In the genomic region with DNA sequence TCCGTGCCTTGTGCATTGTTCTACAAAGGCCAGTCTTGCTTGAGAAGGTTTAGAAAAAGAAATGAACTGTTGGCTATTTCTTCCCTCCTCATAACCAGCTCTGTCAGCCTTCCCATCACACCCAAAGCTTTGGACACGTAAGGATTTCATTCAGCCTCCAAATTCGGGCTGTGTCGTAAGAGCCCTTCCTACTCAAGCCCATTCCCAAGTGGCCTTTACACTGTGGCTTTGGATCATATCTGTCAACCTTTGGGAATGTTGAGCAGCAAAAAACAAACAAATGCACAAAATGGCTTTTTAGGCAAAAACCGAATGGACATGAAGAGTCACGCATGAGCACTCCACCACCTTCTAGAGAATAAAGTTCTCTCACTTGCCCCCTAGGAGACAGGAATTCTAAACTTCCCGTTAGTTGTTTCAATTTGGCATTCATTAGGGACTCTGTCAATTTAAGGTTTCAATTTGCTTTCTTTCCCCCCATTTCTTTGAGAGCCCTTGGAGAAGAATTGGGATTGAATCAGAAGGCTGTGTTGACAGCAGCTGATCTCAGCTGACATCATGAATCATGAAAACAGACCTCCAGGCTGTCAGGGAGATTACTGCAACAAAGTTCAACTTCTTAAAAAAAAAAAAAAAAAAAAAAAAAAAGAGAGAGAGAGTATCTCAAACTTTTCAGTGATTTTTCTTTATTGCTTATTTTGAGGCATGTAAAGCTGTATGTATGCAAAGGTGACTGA, we compare ENCODE assay signal across 16 cellular contexts.
DNase-seq lines count a peak whose midpoint lies in the region; ATAC-seq, FAIRE-seq and TF ChIP-seq lines count a peak whose summit lies in the region.
"Had no signal": no experiment of that assay in that cellular context is flagged by ENCODE, and none has a peak within 500 bp of the region (broad histone marks: within the 10 kb centered on the region; RNA-seq: fewer than 3 reads in every experiment).

No MANE protein-coding gene starts in this region.

- H3K27me3 Mint-ChIP-seq in natural killer cell (ENCODE audit: low read depth in 2 of 2) = peaks cover 16 to 28% of the 10 kb centered on the region in 2 donors

- no peaks in the 10 kb centered on the region for H3K36me3 ChIP-seq in right atrium auricular region
- H3K36me3 ChIP-seq in aorta (ENCODE audit: control insufficient read depth in 1 of 2, insufficient read depth in 2 of 2, low read length in 1 of 2) = no peaks in the 10 kb centered on the region

- H3K4me3 ChIP-seq in right atrium auricular region (no peak overlapping the region), choroid plexus epithelial cell (ENCODE audit: low read depth, low read length) (no peak overlapping the region), aorta (ENCODE audit: low read length in 2 of 2) (no peak overlapping the region)

- no peak for FAIRE-seq in D721Med (lab: Jason Lieb, UNC)
- FAIRE-seq: A204.1 had no signal

- H3K27me3 ChIP-seq in right atrium auricular region = no peaks in the 10 kb centered on the region
- peaks cover 0 to 5% of the 10 kb centered on the region in 2 donors for H3K27me3 ChIP-seq in aorta (ENCODE audit: control insufficient read depth in 1 of 2, insufficient read depth in 2 of 2, low read length in 1 of 2)

- H3K27ac Mint-ChIP-seq in natural killer cell = no peak overlapping the region
- H3K27ac Mint-ChIP-seq: activated CD8-positive, alpha-beta memory T cell treated with anti-CD3 and anti-CD28 coated beads, Interleukin-2, amount 10 ng/mL, durations not matched to agents 7 days and 5 days; activated naive CD8-positive, alpha-beta T cell treated with anti-CD3 and anti-CD28 coated beads for 36 hours; dendritic cell treated with granulocyte-macrophage colony-stimulating factor and Interleukin-4, amounts not matched to agents 40 ng/mL and 50 ng/mL, for 4 days had no signal

- no peak overlapping the region for H3K4me3 Mint-ChIP-seq in natural killer cell
- H3K4me3 Mint-ChIP-seq: activated CD8-positive, alpha-beta memory T cell treated with anti-CD3 and anti-CD28 coated beads, Interleukin-2, amount 10 ng/mL, durations not matched to agents 7 days and 5 days; activated naive CD8-positive, alpha-beta T cell treated with anti-CD3 and anti-CD28 coated beads for 36 hours; dendritic cell treated with granulocyte-macrophage colony-stimulating factor and Interleukin-4, amounts not matched to agents 40 ng/mL and 50 ng/mL, for 4 days had no signal

- no peaks in the 10 kb centered on the region for H3K4me1 Mint-ChIP-seq in natural killer cell

- H3K9me3 ChIP-seq in right atrium auricular region = peaks cover 0 to 5% of the 10 kb centered on the region in 2 donors
- no peaks in the 10 kb centered on the region for H3K9me3 ChIP-seq in aorta (ENCODE audit: control insufficient read depth, low read length)

- WGBS in aorta, 2 donors = 22 to 40% methylated on average over 7 of the region's 7 CpGs

- no peak overlapping the region for H3K27ac ChIP-seq in right atrium auricular region
- no peak overlapping the region for H3K27ac ChIP-seq in aorta (ENCODE audit: low read depth in 1 of 2, low read length in 2 of 2)

- DNase-seq in Right ventricle myocardium inferior (ENCODE audit: missing footprints) (no peak), right atrium auricular region (ENCODE audit: low spot score) (no peak), choroid plexus epithelial cell (ENCODE audit: low read depth) (peak; percentile 60), iris pigment epithelial cell (ENCODE audit: low read depth) (peak; percentile 67), aorta (no peak), D721Med (ENCODE audit: insufficient read length, low spot score) (no peak), natural killer cell (no peak), cerebellar nuclear complex (lab: John Stamatoyannopoulos, UW) (no peak)
- DNase-seq: activated CD8-positive, alpha-beta memory T cell treated with anti-CD3 and anti-CD28 coated beads, Interleukin-2, amount 10 ng/mL, durations not matched to agents 7 days and 5 days; activated naive CD8-positive, alpha-beta T cell treated with anti-CD3 and anti-CD28 coated beads for 36 hours; DMS 273 treated with DMSO at 0.1 percent for 48 hours; Karpas-422; NCI-H2029 treated with DMSO at 0.1 percent for 48 hours; NCI-H82 had no signal

- intact Hi-C loops in Right ventricle myocardium inferior (cut with DNase I) = no loop called here
- intact Hi-C loops in aorta (cut with DNase I) = no loop called here
- intact Hi-C loops in natural killer cell (cut with micrococcal nuclease) = no loop called here

- H3K4me1 ChIP-seq in right atrium auricular region (no peaks in the 10 kb centered on the region), aorta (ENCODE audit: control insufficient read depth in 1 of 2, insufficient read depth in 2 of 2, low read length in 2 of 2) (no peaks in the 10 kb centered on the region)

- H3K36me3 Mint-ChIP-seq in natural killer cell = no peaks in the 10 kb centered on the region
- H3K36me3 Mint-ChIP-seq: activated CD8-positive, alpha-beta memory T cell treated with anti-CD3 and anti-CD28 coated beads, Interleukin-2, amount 10 ng/mL, durations not matched to agents 7 days and 5 days; activated naive CD8-positive, alpha-beta T cell treated with anti-CD3 and anti-CD28 coated beads for 36 hours had no signal

- TF ChIP-seq CTCF in right atrium auricular region (IDR thresholded peaks at IDR 0.05) = no peak
- TF ChIP-seq CTCF in choroid plexus epithelial cell (conservative IDR thresholded peaks at IDR 0.05; ENCODE audit: low read depth, low read length) = no peak
- TF ChIP-seq CTCF in D721Med (IDR thresholded peaks at IDR 0.05; ENCODE audit: insufficient read depth, missing control alignments) = no peak
- TF ChIP-seq CTCF in natural killer cell (IDR thresholded peaks at IDR 0.05) = no peak

- ATAC-seq in Right ventricle myocardium inferior (peak; percentile 87), aorta (ENCODE audit: low FRiP score) (peak; percentile 60), natural killer cell (no peak)
- ATAC-seq: activated CD8-positive, alpha-beta memory T cell treated with anti-CD3 and anti-CD28 coated beads, Interleukin-2, amount 10 ng/mL, durations not matched to agents 7 days and 5 days had no signal

- no peaks in the 10 kb centered on the region for H3K9me3 Mint-ChIP-seq in natural killer cell
- H3K9me3 Mint-ChIP-seq: activated naive CD8-positive, alpha-beta T cell treated with anti-CD3 and anti-CD28 coated beads for 36 hours; dendritic cell treated with granulocyte-macrophage colony-stimulating factor and Interleukin-4, amounts not matched to agents 40 ng/mL and 50 ng/mL, for 4 days had no signal

Comparison
In these comparisons a context has a peak if more than half of its experiments do, and no peak if none do; other contexts are left out.
1. ATAC-seq: peak in Right ventricle myocardium inferior (single experiment) and aorta (single experiment); none in natural killer cell (0 of 3).
2. DNase-seq: peak in choroid plexus epithelial cell (single experiment) and iris pigment epithelial cell (single experiment); none in Right ventricle myocardium inferior (single experiment), right atrium auricular region (single experiment), aorta (0 of 2), D721Med (single experiment), natural killer cell (single experiment) and cerebellar nuclear complex (0 of 2).